Comparison of ENCODE assay signal across 11 cellular contexts in genomic region chr6:137637161-137637560, GRCh38.
A peak's percentile ranks its signal among the peaks of the same experiment; 100 is the strongest.
DNase-seq lines count a peak whose midpoint lies in the region; ATAC-seq, FAIRE-seq and TF ChIP-seq lines count a peak whose summit lies in the region.
"Had no signal": no experiment of that assay in that cellular context is flagged by ENCODE, and none has a peak within 500 bp of the region (broad histone marks: within the 10 kb centered on the region; RNA-seq: fewer than 3 reads in every experiment).

No MANE protein-coding gene starts in this region.

- H3K4me1 ChIP-seq in left ventricle myocardium inferior (peaks cover 6% of the 10 kb centered on the region), HAP-1 (no peaks in the 10 kb centered on the region)
- H3K4me1 ChIP-seq: parathyroid adenoma had no signal

- intact Hi-C loops in Right ventricle myocardium superior (cut with DNase I) (no loop called here), left ventricle myocardium inferior (cut with micrococcal nuclease) (no loop called here)

- no peaks in the 10 kb centered on the region for H3K36me3 ChIP-seq in left ventricle myocardium inferior
- no peaks in the 10 kb centered on the region for H3K36me3 ChIP-seq in HAP-1 (replicated peaks)
- H3K36me3 ChIP-seq: thoracic aorta had no signal

- peak; percentile 61 for ATAC-seq in Right ventricle myocardium superior (ENCODE audit: poor library complexity)
- no peak for ATAC-seq in activated CD4-positive, CD25-positive, alpha-beta regulatory T cell treated with anti-CD3 and anti-CD28 coated beads, Interleukin-2, amount 50 U/mL, for 24 hours

- H3K27ac ChIP-seq in left ventricle myocardium inferior (replicated peaks) (no peak overlapping the region), RWPE1 (no peak overlapping the region)
- H3K27ac ChIP-seq: parathyroid adenoma, thoracic aorta had no signal

- peak; percentile 23 for FAIRE-seq in urothelium cell line (lab: Jason Lieb, UNC)

- TF ChIP-seq CTCF in left ventricle myocardium inferior (IDR thresholded peaks at IDR 0.05; ENCODE audit: borderline replicate concordance) (no peak), RWPE1 (conservative IDR thresholded peaks at IDR 0.05; ENCODE audit: low read depth) (no peak), foreskin fibroblast (IDR thresholded peaks at IDR 0.05; ENCODE audit: low read depth, low read length) (no peak)

- no peak overlapping the region for H3K4me3 ChIP-seq in left ventricle myocardium inferior
- no peak overlapping the region for H3K4me3 ChIP-seq in foreskin fibroblast (ENCODE audit: low read depth in 1 of 2, low read length in 2 of 2)
- H3K4me3 ChIP-seq in HAP-1 = no peak overlapping the region
- H3K4me3 ChIP-seq: thoracic aorta had no signal

- POLR2A ChIA-PET in RWPE1 (lab: Yijun Ruan, JAX; ENCODE audit: low non-redundant PET) = no interaction called here

- H3K9me3 ChIP-seq in left ventricle myocardium inferior (replicated peaks) = no peaks in the 10 kb centered on the region
- H3K9me3 ChIP-seq in HAP-1 = no peaks in the 10 kb centered on the region
- H3K9me3 ChIP-seq: thoracic aorta had no signal

- no peak for DNase-seq in Right ventricle myocardium superior
- no peak for DNase-seq in left ventricle myocardium inferior
- DNase-seq in RWPE1 (ENCODE audit: low spot score) = peak; percentile 32
- peak; percentile 89 to 95 for DNase-seq in foreskin fibroblast
- peak; percentile 76 for DNase-seq in urothelium cell line (ENCODE audit: low spot score)
- DNase-seq in HAP-1 (ENCODE audit: low spot score in 2 of 2) = no peak
- DNase-seq in NAMALWA (ENCODE audit: low spot score) = no peak
- DNase-seq: C1 segment of cervical spinal cord had no signal

- in situ Hi-C loops in HAP-1 (cut with MboI; ENCODE audit: low sequenced_read_pairs) = loop anchor here (25.0 kb wide), 1 partner anchor 800 kb away; no protein-coding TSS in a partner anchor

- H3K27me3 ChIP-seq in left ventricle myocardium inferior (ENCODE audit: low read depth) = no peaks in the 10 kb centered on the region
- no peaks in the 10 kb centered on the region for H3K27me3 ChIP-seq in HAP-1 (ENCODE audit: low read depth)

- CTCF ChIA-PET in RWPE1 (lab: Yijun Ruan, JAX) = no interaction called here

Comparison
In these comparisons a context has a peak if more than half of its experiments do, and no peak if none do; other contexts are left out.
1. DNase-seq: peak in RWPE1 (single experiment), foreskin fibroblast (2 of 2) and urothelium cell line (single experiment); none in Right ventricle myocardium superior (single experiment), left ventricle myocardium inferior (single experiment), HAP-1 (0 of 2) and NAMALWA (single experiment).